ENCODE assay signal across 8 cellular contexts in genomic region chr2:96507957-96508520, GRCh38. TPM values are rescaled to one million over a fixed set of nuclear protein-coding genes. Genes with fewer than 3 reads are reported as not detected.
A peak's percentile ranks its signal among the peaks of the same experiment; 100 is the strongest.
DNase-seq lines count a peak whose midpoint lies in the region; ATAC-seq and TF ChIP-seq lines count a peak whose summit lies in the region.

No MANE protein-coding gene starts in this region.

- no peaks in the 10 kb centered on the region for H3K79me2 ChIP-seq in mesendoderm (ENCODE audit: control insufficient read depth, insufficient read depth, low read length)

- H3K79me1 ChIP-seq in mesendoderm (ENCODE audit: low read length): no peaks in the 10 kb centered on the region

- peak; percentile 80 for TF ChIP-seq CTCF in GM12873 (IDR thresholded peaks at IDR 0.05; ENCODE audit: insufficient read depth, low read depth, low read length, missing control alignments)
- peak; percentile 93 to 100 (median 100) for TF ChIP-seq CTCF in dorsolateral prefrontal cortex (IDR thresholded peaks at IDR 0.05 in 54 of 56, conservative IDR thresholded peaks at IDR 0.05 in 2 of 56; ENCODE audit: low read depth in 1 of 56, partially characterized antibody in 56 of 56)

- no peak overlapping the region for H4K5ac ChIP-seq in mesendoderm (ENCODE audit: low read length)

- ATAC-seq in HG02870 (IDR thresholded peaks at IDR 0.05; ENCODE audit: unreplicated experiment) (peak; percentile 50), HG03025 (IDR thresholded peaks at IDR 0.05; ENCODE audit: low FRiP score, unreplicated experiment) (no peak)

- H3K9ac ChIP-seq in mesendoderm (ENCODE audit: low read length): no peak overlapping the region

- H3K4me3 ChIP-seq in dorsolateral prefrontal cortex (peak overlapping the region; percentile 20 to 74 (median 56)), mesendoderm (ENCODE audit: low read length) (no peak overlapping the region)

- no peak overlapping the region for H2AK5ac ChIP-seq in mesendoderm (ENCODE audit: low read length)

- no peaks in the 10 kb centered on the region for H3K36me3 ChIP-seq in mesendoderm (ENCODE audit: control insufficient read depth, insufficient read depth, low read length)

- H4K8ac ChIP-seq in mesendoderm (ENCODE audit: low read depth, low read length): no peak overlapping the region

- peaks cover 0 to 7% (median 0%) of the 10 kb centered on the region in 45 donors for H3K27me3 ChIP-seq in dorsolateral prefrontal cortex
- H3K27me3 ChIP-seq in mesendoderm (ENCODE audit: insufficient read depth, low read length, poor library complexity): no peaks in the 10 kb centered on the region

- H3K56ac ChIP-seq in mesendoderm (ENCODE audit: low read length): no peak overlapping the region

- peak; percentile 34 for DNase-seq in NCI-H460 (ENCODE audit: extremely low read depth, low read depth)
- DNase-seq in activated CD4-positive, alpha-beta T cell treated with anti-CD3 and anti-CD28 coated beads, Interleukin-2, amount 50 U/mL, for 4 hours: peak; percentile 85 to 88
- DNase-seq in dorsolateral prefrontal cortex: peak; percentile 56 to 84 (median 72)
- peak; percentile 81 for DNase-seq in mesendoderm
- DNase-seq in stimulated activated CD8-positive, alpha-beta memory T cell treated with anti-CD3 and anti-CD28 coated beads, Interleukin-15, amount 100 ng/mL, for 48 hours (ENCODE audit: low read depth in 2 of 2): peak; percentile 76 to 81

- WGBS in mesendoderm (ENCODE audit: extremely low coverage, insufficient coverage, low lambda C conversion rate): no CpG with 5 or more reads among the region's 38 CpGs

- H3K18ac ChIP-seq in mesendoderm (ENCODE audit: low read length): no peak overlapping the region

- no peaks in the 10 kb centered on the region for H3K4me1 ChIP-seq in mesendoderm (ENCODE audit: control insufficient read depth, low read depth, low read length)

- peak overlapping the region; percentile 22 for H3K4me2 ChIP-seq in mesendoderm (ENCODE audit: low read length)

- H3K27ac ChIP-seq in dorsolateral prefrontal cortex (peak overlapping the region in 6 of 59 donors; percentile 12 to 68 (median 50)), mesendoderm (ENCODE audit: low read depth, low read length) (no peak overlapping the region)

- intact Hi-C loops in dorsolateral prefrontal cortex (cut with DNase I): loop anchor here (1.0 to 10.0 kb wide), 7 partner anchors 100 to 363 kb away; partner anchors contain the start of genes CIAO1 (in 1 of the 2), DUSP2 (in 1 of the 2), ITPRIPL1 (in 1 of the 2) and SNRNP200 (in 1 of the 2)

- no peak overlapping the region for H2BK5ac ChIP-seq in mesendoderm (ENCODE audit: low read length)

- no peak overlapping the region for H3K23ac ChIP-seq in mesendoderm (ENCODE audit: low read length)

- no peak overlapping the region for H2BK15ac ChIP-seq in mesendoderm (replicated peaks; ENCODE audit: low read depth)

- H2BK120ac ChIP-seq in mesendoderm (ENCODE audit: low read depth, low read length): no peak overlapping the region

- H3K4ac ChIP-seq in mesendoderm (ENCODE audit: low read depth, low read length): no peak overlapping the region

RNA-seq across cellular contexts. Expression of gene NEURL3, which starts 2.9 kb away (rescaled TPM):
- total RNA-seq in NCI-H460 (2014; rRNA removed; shearing (Covaris generic)): not detected in 2 replicates
- not detected in 2 replicates for polyA plus RNA-seq in NCI-H460 (2014; cell fraction: nucleus; rRNA removed)
- 1 to 10 TPM in 43 of 120 experiments, under 1 TPM in 72, not detected in 5; 0.26 to 2.6 (median 0.84) TPM for total RNA-seq in dorsolateral prefrontal cortex
- not detected for polyA plus RNA-seq in mesendoderm (2013, experiment 1 of 2)
- polyA plus RNA-seq in mesendoderm (2013, experiment 2 of 2): 0.03 TPM

RNA-seq across cellular contexts. Expression of gene ARID5A, which starts 28.5 kb away (rescaled TPM):
- 0.89 and 0.99 TPM in 2 replicates for total RNA-seq in NCI-H460 (2014; rRNA removed; shearing (Covaris generic))
- polyA plus RNA-seq in NCI-H460 (2014; cell fraction: nucleus; rRNA removed): 2.2 and 4.1 TPM in 2 replicates
- total RNA-seq in dorsolateral prefrontal cortex: 10 to 100 TPM in 119 of 120 experiments, 1 to 10 TPM in 1; 9.3 to 61.4 (median 19.7) TPM
- 5.5 TPM for polyA plus RNA-seq in mesendoderm (2013, experiment 1 of 2)
- polyA plus RNA-seq in mesendoderm (2013, experiment 2 of 2): 5.2 TPM

Comparison
In these comparisons a context has a peak if more than half of its experiments do, and no peak if none do; other contexts are left out.
1. DNase-seq: peak in every context shown above with its lines; median percentile 86 in activated CD4-positive, alpha-beta T cell treated with anti-CD3 and anti-CD28 coated beads, Interleukin-2, amount 50 U/mL, for 4 hours; 81 in mesendoderm; 78 in stimulated activated CD8-positive, alpha-beta memory T cell treated with anti-CD3 and anti-CD28 coated beads, Interleukin-15, amount 100 ng/mL, for 48 hours; 72 in dorsolateral prefrontal cortex; 34 in NCI-H460.